ENCODE assay signal across 8 cellular contexts in genomic region chr7:155533120-155533826, GRCh38. TPM values are rescaled to one million over a fixed set of nuclear protein-coding genes. Genes with fewer than 3 reads are reported as not detected.
DNase-seq lines count a peak whose midpoint lies in the region; ATAC-seq, FAIRE-seq and TF ChIP-seq lines count a peak whose summit lies in the region.

No MANE protein-coding gene starts in this region.

- no peak overlapping the region for H2BK15ac ChIP-seq in mesendoderm (replicated peaks; ENCODE audit: low read depth)

- peak overlapping the region; percentile 73 for H3K4me2 ChIP-seq in astrocyte (ENCODE audit: low read length)
- H3K4me2 ChIP-seq in mesendoderm (ENCODE audit: low read length): peak overlapping the region; percentile 49

- H3K23ac ChIP-seq in mesendoderm (ENCODE audit: low read length): no peak overlapping the region

- H3K4me3 Mint-ChIP-seq in stimulated activated naive CD8-positive, alpha-beta T cell treated with anti-CD3 and anti-CD28 coated beads, Interleukin-15, Interleukin-2, amounts not matched to agents 100 ng/mL and 50 ng/mL, for 24 hours: peak overlapping the region; percentile 67
- peak overlapping the region; percentile 73 for H3K4me3 Mint-ChIP-seq in astrocyte (ENCODE audit: unreplicated experiment)

- H3K27ac Mint-ChIP-seq in stimulated activated naive CD8-positive, alpha-beta T cell treated with anti-CD3 and anti-CD28 coated beads, Interleukin-15, Interleukin-2, amounts not matched to agents 100 ng/mL and 50 ng/mL, for 24 hours: no peak overlapping the region
- H3K27ac Mint-ChIP-seq in astrocyte (ENCODE audit: unreplicated experiment): no peak overlapping the region

- DNase-seq in stimulated activated naive CD8-positive, alpha-beta T cell treated with anti-CD3 and anti-CD28 coated beads, Interleukin-15, Interleukin-2, amounts not matched to agents 100 U/mL and 50 U/mL, for 24 hours: no peak
- no peak for DNase-seq in astrocyte (ENCODE audit: low read depth)
- no peak for DNase-seq in mesendoderm
- DNase-seq in vagina (ENCODE audit: extremely low spot score in 2 of 2): no peak
- no peak for DNase-seq in NCI-H1048 (lab: John Stamatoyannopoulos, UW)
- no peak for DNase-seq in glomerular visceral epithelial cell (ENCODE audit: extremely low spot score)
- DNase-seq in DMS53 treated with DMSO at 0.1 percent for 48 hours (lab: John Stamatoyannopoulos, UW; ENCODE audit: unreplicated experiment): no peak

- H3K4me1 Mint-ChIP-seq in stimulated activated naive CD8-positive, alpha-beta T cell treated with anti-CD3 and anti-CD28 coated beads, Interleukin-15, Interleukin-2, amounts not matched to agents 100 ng/mL and 50 ng/mL, for 24 hours (ENCODE audit: low read depth): peaks cover 18% of the 10 kb centered on the region
- H3K4me1 Mint-ChIP-seq in astrocyte (ENCODE audit: low read depth, unreplicated experiment): no peaks in the 10 kb centered on the region

- TF ChIP-seq POLR2A in vagina (IDR thresholded peaks at IDR 0.05): no peak

- TF ChIP-seq CTCF in astrocyte (IDR thresholded peaks at IDR 0.05; ENCODE audit: insufficient read depth, low read depth, low read length): no peak
- TF ChIP-seq CTCF in vagina (IDR thresholded peaks at IDR 0.05): no peak

- no peak for ATAC-seq in stimulated activated naive CD8-positive, alpha-beta T cell treated with anti-CD3 and anti-CD28 coated beads, Interleukin-15, Interleukin-2, amounts not matched to agents 100 U/mL and 50 U/mL, for 24 hours

- no peak overlapping the region for H2BK120ac ChIP-seq in mesendoderm (ENCODE audit: low read depth, low read length)

- H2AFZ ChIP-seq in astrocyte (ENCODE audit: low read depth, low read length): peak overlapping the region; percentile 47

- no peaks in the 10 kb centered on the region for H3K36me3 Mint-ChIP-seq in stimulated activated naive CD8-positive, alpha-beta T cell treated with anti-CD3 and anti-CD28 coated beads, Interleukin-15, Interleukin-2, amounts not matched to agents 100 ng/mL and 50 ng/mL, for 24 hours (ENCODE audit: low read depth)
- H3K36me3 Mint-ChIP-seq in astrocyte (ENCODE audit: low read depth, unreplicated experiment): no peaks in the 10 kb centered on the region

- no peak overlapping the region for H4K8ac ChIP-seq in mesendoderm (ENCODE audit: low read depth, low read length)

- no peaks in the 10 kb centered on the region for H3K79me1 ChIP-seq in mesendoderm (ENCODE audit: low read length)

- no peaks in the 10 kb centered on the region for H4K20me1 ChIP-seq in astrocyte (ENCODE audit: insufficient read depth, low read length)

- intact Hi-C loops in vagina (cut with DNase I): no loop called here

- H3K4me1 ChIP-seq in astrocyte (ENCODE audit: insufficient read depth, low read length) (peaks cover 4% of the 10 kb centered on the region), mesendoderm (ENCODE audit: control insufficient read depth, low read depth, low read length) (no peaks in the 10 kb centered on the region), vagina (peaks cover 14% of the 10 kb centered on the region)

- no peak overlapping the region for H3K27ac ChIP-seq in astrocyte (ENCODE audit: low read depth, low read length)
- no peak overlapping the region for H3K27ac ChIP-seq in mesendoderm (ENCODE audit: low read depth, low read length)
- H3K27ac ChIP-seq in vagina: no peak overlapping the region

- H3K27me3 ChIP-seq in astrocyte (ENCODE audit: insufficient read depth, low read length) (peaks cover 46% of the 10 kb centered on the region), mesendoderm (ENCODE audit: insufficient read depth, low read length, poor library complexity) (peaks cover 18% of the 10 kb centered on the region), vagina (no peaks in the 10 kb centered on the region)

- peaks cover 72% of the 10 kb centered on the region for H3K27me3 Mint-ChIP-seq in stimulated activated naive CD8-positive, alpha-beta T cell treated with anti-CD3 and anti-CD28 coated beads, Interleukin-15, Interleukin-2, amounts not matched to agents 100 ng/mL and 50 ng/mL, for 24 hours
- peaks cover 80% of the 10 kb centered on the region for H3K27me3 Mint-ChIP-seq in astrocyte (ENCODE audit: low read depth, unreplicated experiment)

- H3K9ac ChIP-seq in astrocyte (ENCODE audit: low read length) (no peak overlapping the region), mesendoderm (ENCODE audit: low read length) (no peak overlapping the region)

- H3K56ac ChIP-seq in mesendoderm (ENCODE audit: low read length): no peak overlapping the region

- H3K18ac ChIP-seq in mesendoderm (ENCODE audit: low read length): no peak overlapping the region

- H4K5ac ChIP-seq in mesendoderm (ENCODE audit: low read length): no peak overlapping the region

- no peak for FAIRE-seq in astrocyte (lab: Jason Lieb, UNC)

- WGBS in mesendoderm (ENCODE audit: extremely low coverage, insufficient coverage, low lambda C conversion rate): no CpG with 5 or more reads among the region's 60 CpGs

- H3K9me3 ChIP-seq in astrocyte (ENCODE audit: insufficient read depth, low read depth, low read length): no peaks in the 10 kb centered on the region
- H3K9me3 ChIP-seq in vagina: no peaks in the 10 kb centered on the region

- H2AK5ac ChIP-seq in mesendoderm (ENCODE audit: low read length): no peak overlapping the region

- H3K79me2 ChIP-seq in astrocyte (ENCODE audit: insufficient read depth, low read length) (no peaks in the 10 kb centered on the region), mesendoderm (ENCODE audit: control insufficient read depth, insufficient read depth, low read length) (no peaks in the 10 kb centered on the region)

- H3K4me3 ChIP-seq in astrocyte (ENCODE audit: insufficient read depth, low read depth, low read length): peak overlapping the region; percentile 10
- no peak overlapping the region for H3K4me3 ChIP-seq in mesendoderm (ENCODE audit: low read length)
- peak overlapping the region; percentile 19 to 28 for H3K4me3 ChIP-seq in vagina

- no peaks in the 10 kb centered on the region for H3K9me3 Mint-ChIP-seq in stimulated activated naive CD8-positive, alpha-beta T cell treated with anti-CD3 and anti-CD28 coated beads, Interleukin-15, Interleukin-2, amounts not matched to agents 100 ng/mL and 50 ng/mL, for 24 hours
- H3K9me3 Mint-ChIP-seq in astrocyte (ENCODE audit: unreplicated experiment): peaks cover 2% of the 10 kb centered on the region

- H2BK5ac ChIP-seq in mesendoderm (ENCODE audit: low read length): no peak overlapping the region

- H3K36me3 ChIP-seq in astrocyte (ENCODE audit: insufficient read depth, low read length) (no peaks in the 10 kb centered on the region), mesendoderm (ENCODE audit: control insufficient read depth, insufficient read depth, low read length) (no peaks in the 10 kb centered on the region), vagina (no peaks in the 10 kb centered on the region)

- H3K4ac ChIP-seq in mesendoderm (ENCODE audit: low read depth, low read length): no peak overlapping the region

RNA-seq across cellular contexts. Expression of gene CNPY1, which starts 13.1 kb away (rescaled TPM):
- total RNA-seq in astrocyte (not detected in 2 replicates), vagina (not detected)
- 0.03 TPM for polyA plus RNA-seq in mesendoderm (2013, experiment 1 of 2)
- polyA plus RNA-seq in mesendoderm (2013, experiment 2 of 2): not detected
